Comparison of ENCODE assay signal across 10 cellular contexts in genomic region chr13:98549006-98549727, GRCh38. TPM values are rescaled to one million over a fixed set of nuclear protein-coding genes. Genes with fewer than 3 reads are reported as not detected.
DNase-seq lines count a peak whose midpoint lies in the region; ATAC-seq lines count a peak whose summit lies in the region.
"Had no signal": no experiment of that assay in that cellular context is flagged by ENCODE, and none has a peak within 500 bp of the region (broad histone marks: within the 10 kb centered on the region; RNA-seq: fewer than 3 reads in every experiment).

No MANE protein-coding gene starts in this region.

- peak overlapping the region; percentile 63 to 68 for H3K27ac Mint-ChIP-seq in T-cell

- H3K27me3 Mint-ChIP-seq in T-cell = no peaks in the 10 kb centered on the region

- peak overlapping the region in 1 of 3 donors; percentile 25 for H3K4me3 Mint-ChIP-seq in T-cell

- ATAC-seq in GM21723 (IDR thresholded peaks at IDR 0.05; ENCODE audit: unreplicated experiment) (peak; percentile 4), T-cell (replicated peaks in 1 of 4) (peak in 1 of 4 experiments; percentile 24), HG03039 (IDR thresholded peaks at IDR 0.05; ENCODE audit: unreplicated experiment) (no peak)

- peaks cover 20% of the 10 kb centered on the region for H3K36me3 Mint-ChIP-seq in T-cell

- POLR2A ChIA-PET in T-cell (lab: Charles Lee) = no interaction called here

- H3K9me3 Mint-ChIP-seq in T-cell = no peaks in the 10 kb centered on the region

- DNase-seq in AG08395 (ENCODE audit: low spot score) (peak; percentile 84), T-cell (no peak), hepatic stellate cell (ENCODE audit: low spot score) (peak; percentile 82), GM19238 (ENCODE audit: insufficient read length, low spot score) (no peak), COLO829 (ENCODE audit: low spot score) (no peak), DMS 273 treated with DMSO at 0.1 percent for 48 hours (lab: John Stamatoyannopoulos, UW) (no peak)
- DNase-seq: central memory CD4-positive, alpha-beta T cell; stimulated activated CD8-positive, alpha-beta memory T cell treated with anti-CD3 and anti-CD28 coated beads, Interleukin-4, amount 100 ng/mL, for 48 hours had no signal

- H3K4me1 Mint-ChIP-seq in T-cell = peaks cover 84 to 91% (median 89%) of the 10 kb centered on the region in 3 donors

- CTCF ChIA-PET in T-cell (lab: Charles Lee) = interaction anchor here in 1 of 2 donors (1.0 kb wide), 1 partner anchor 104 kb away, joined by 3 read pairs; no protein-coding TSS in a partner anchor

RNA-seq across cellular contexts. Expression of gene STK24, which starts 27.7 kb away (rescaled TPM):
- total RNA-seq in T-cell = 100 to 1,000 TPM in 4 of 5 donors, 10 to 100 TPM in 1; 92.1 to 143 (median 113) TPM

Comparison
In these comparisons a context has a peak if more than half of its experiments do, and no peak if none do; other contexts are left out.
1. DNase-seq: peak in AG08395 (single experiment) and hepatic stellate cell (single experiment); none in T-cell (0 of 34), GM19238 (single experiment), COLO829 (single experiment) and DMS 273 treated with DMSO at 0.1 percent for 48 hours (single experiment).